1 cellular context compared by ENCODE assay signal in the genomic region with DNA sequence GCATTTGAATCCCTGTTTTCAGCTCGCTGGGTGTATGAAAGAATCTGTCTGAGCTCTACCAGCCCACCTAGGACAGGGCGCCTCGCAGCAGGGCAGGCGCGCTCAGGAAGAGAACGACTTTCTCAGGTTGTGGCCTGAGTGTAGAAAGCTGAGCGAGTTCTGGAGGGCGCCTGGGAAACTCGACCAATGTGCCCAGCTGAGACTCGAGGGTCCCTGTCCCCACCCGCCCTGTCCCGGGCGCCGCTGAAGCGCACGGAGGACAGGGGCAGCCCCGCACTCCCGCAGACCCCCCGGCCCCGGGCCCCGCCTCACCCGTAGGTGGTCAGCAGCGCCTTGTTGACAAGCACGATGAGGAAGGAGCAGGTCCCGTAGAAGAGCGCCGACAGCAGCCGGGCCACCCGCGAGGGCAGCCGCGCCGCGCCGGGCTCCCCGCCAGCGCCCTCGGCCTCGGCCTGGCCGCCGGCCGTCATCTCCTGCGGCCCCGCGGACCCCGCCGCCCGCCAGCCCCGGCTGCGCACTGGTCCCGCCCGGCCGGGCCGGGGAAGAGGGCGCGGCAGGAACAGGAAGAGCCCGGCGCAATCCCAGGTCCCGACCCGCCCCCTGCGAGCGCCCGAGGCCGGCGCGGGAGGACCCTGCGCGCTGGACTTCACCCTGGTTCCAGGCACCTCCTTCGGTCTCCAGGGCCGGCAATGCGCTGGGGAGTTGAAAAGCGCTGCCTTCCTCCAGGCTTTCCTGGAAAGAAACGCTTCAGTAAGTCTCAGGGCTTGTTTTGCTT.
TF ChIP-seq lines count a peak whose summit lies in the region.

A gene (minus strand): TSS at position 547 of the 775 bp plus-strand sequence. CDS start 77 bp downstream, at position 470.

TF ChIP-seq in K562, 482 proteins besides CTCF, POLR2A, EP300 and RAD21 (continued from another document):
- no peak for TF ChIP-seq SIN3A (IDR thresholded peaks at IDR 0.05; ENCODE audit: borderline replicate concordance in 2 of 2, control insufficient read depth in 1 of 2, low read depth in 2 of 2, low read length in 2 of 2)
- TF ChIP-seq FOXP1 (CRISPR knock-in tag; IDR thresholded peaks at IDR 0.05), result no peak
- no peak for TF ChIP-seq KDM2B (CRISPR knock-in tag; IDR thresholded peaks at IDR 0.05)
- TF ChIP-seq CREBBP (IDR thresholded peaks at IDR 0.05; ENCODE audit: low read depth, low read length), result no peak
- TF ChIP-seq ELF1 (tag; IDR thresholded peaks at IDR 0.05), result peak; percentile 70
- peak; percentile 56; the same call in 1 of the 2 replicates for TF ChIP-seq PHF8 (IDR thresholded peaks at IDR 0.05; ENCODE audit: borderline replicate concordance, low read length)
